ENCODE assay signal across 10 cellular contexts in genomic region chr10:22554481-22555182, GRCh38.
A peak's percentile ranks its signal among the peaks of the same experiment; 100 is the strongest.
DNase-seq lines count a peak whose midpoint lies in the region; ATAC-seq, FAIRE-seq and TF ChIP-seq lines count a peak whose summit lies in the region.
"Had no signal": no experiment of that assay in that cellular context is flagged by ENCODE, and none has a peak within 500 bp of the region (broad histone marks: within the 10 kb centered on the region; RNA-seq: fewer than 3 reads in every experiment).

No MANE protein-coding gene starts in this region.

- peaks cover 21% of the 10 kb centered on the region for H3K36me3 ChIP-seq in CD8-positive, alpha-beta T cell (ENCODE audit: insufficient read depth, low read length)
- peaks cover 6% of the 10 kb centered on the region for H3K36me3 ChIP-seq in left ventricle myocardium inferior
- peaks cover 18% of the 10 kb centered on the region for H3K36me3 ChIP-seq in CD8-positive, alpha-beta memory T cell (ENCODE audit: insufficient read depth, low read length)

- intact Hi-C loops in CD8-positive, alpha-beta T cell (cut with DNase I, micrococcal nuclease) = loop anchor here (5.0 to 10.0 kb wide), 5 partner anchors 117 to 562 kb away; partner anchors contain the start of gene DNAJC1 (in 1 of the 2)
- intact Hi-C loops in left ventricle myocardium inferior (cut with micrococcal nuclease) = loop anchor here (10.0 kb wide), 1 partner anchor 120 kb away; no protein-coding TSS in a partner anchor

- no peak for TF ChIP-seq CTCF in CD8-positive, alpha-beta T cell (IDR thresholded peaks at IDR 0.05)
- TF ChIP-seq CTCF in left ventricle myocardium inferior (IDR thresholded peaks at IDR 0.05; ENCODE audit: borderline replicate concordance) (no peak), progenitor cell of endocrine pancreas (IDR thresholded peaks at IDR 0.05; ENCODE audit: unreplicated experiment) (no peak), endothelial cell (IDR thresholded peaks at IDR 0.05; ENCODE audit: unreplicated experiment) (no peak), D721Med (IDR thresholded peaks at IDR 0.05; ENCODE audit: insufficient read depth, missing control alignments) (no peak)

- H3K9me3 Mint-ChIP-seq in CD8-positive, alpha-beta T cell = no peaks in the 10 kb centered on the region
- no peaks in the 10 kb centered on the region for H3K9me3 Mint-ChIP-seq in progenitor cell of endocrine pancreas (ENCODE audit: low read depth)
- peaks cover 0 to 1% (median 0%) of the 10 kb centered on the region in 5 donors for H3K9me3 Mint-ChIP-seq in CD8-positive, alpha-beta memory T cell
- no peaks in the 10 kb centered on the region for H3K9me3 Mint-ChIP-seq in endothelial cell (ENCODE audit: unreplicated experiment)
- H3K9me3 Mint-ChIP-seq: memory B cell had no signal

- POLR2A ChIA-PET in CD8-positive, alpha-beta T cell (lab: Charles Lee) = interaction anchor here (0.8 kb wide), 1 partner anchor 17 kb away, joined by 3 read pairs; no protein-coding TSS in a partner anchor
- POLR2A ChIA-PET in CD8-positive, alpha-beta memory T cell (lab: Charles Lee) = no interaction called here

- H3K4me3 Mint-ChIP-seq in CD8-positive, alpha-beta T cell = no peak overlapping the region
- H3K4me3 Mint-ChIP-seq in progenitor cell of endocrine pancreas (ENCODE audit: low read depth) (peak overlapping the region; percentile 51), endothelial cell (ENCODE audit: unreplicated experiment) (no peak overlapping the region)
- H3K4me3 Mint-ChIP-seq in CD8-positive, alpha-beta memory T cell = no peak overlapping the region
- H3K4me3 Mint-ChIP-seq: memory B cell had no signal

- FAIRE-seq in D721Med (lab: Jason Lieb, UNC) = no peak

- H3K27me3 Mint-ChIP-seq in CD8-positive, alpha-beta T cell (ENCODE audit: low read depth) = no peaks in the 10 kb centered on the region
- H3K27me3 Mint-ChIP-seq in progenitor cell of endocrine pancreas (peaks cover 3% of the 10 kb centered on the region), endothelial cell (ENCODE audit: unreplicated experiment) (no peaks in the 10 kb centered on the region)
- H3K27me3 Mint-ChIP-seq in CD8-positive, alpha-beta memory T cell = no peaks in the 10 kb centered on the region
- H3K27me3 Mint-ChIP-seq: memory B cell had no signal

- no peaks in the 10 kb centered on the region for H3K4me1 ChIP-seq in CD8-positive, alpha-beta T cell (ENCODE audit: insufficient read depth, low read length)
- H3K4me1 ChIP-seq in left ventricle myocardium inferior = peaks cover 26% of the 10 kb centered on the region
- no peaks in the 10 kb centered on the region for H3K4me1 ChIP-seq in CD8-positive, alpha-beta memory T cell (ENCODE audit: insufficient read depth, low read length)

- no peaks in the 10 kb centered on the region for H3K9me3 ChIP-seq in CD8-positive, alpha-beta T cell (ENCODE audit: low read length)
- H3K9me3 ChIP-seq in left ventricle myocardium inferior (replicated peaks) = no peaks in the 10 kb centered on the region
- H3K9me3 ChIP-seq in CD8-positive, alpha-beta memory T cell (ENCODE audit: low read length) = no peaks in the 10 kb centered on the region

- H3K36me3 Mint-ChIP-seq in CD8-positive, alpha-beta T cell = peaks cover 77% of the 10 kb centered on the region
- H3K36me3 Mint-ChIP-seq in progenitor cell of endocrine pancreas (ENCODE audit: insufficient read depth) (peaks cover 2% of the 10 kb centered on the region), endothelial cell (ENCODE audit: low read depth, unreplicated experiment) (peaks cover 5% of the 10 kb centered on the region)
- H3K36me3 Mint-ChIP-seq in CD8-positive, alpha-beta memory T cell = peaks cover 5 to 88% (median 11%) of the 10 kb centered on the region in 3 donors

- no peak for ATAC-seq in CD8-positive, alpha-beta T cell

- peak overlapping the region; percentile 45 for H3K27ac Mint-ChIP-seq in CD8-positive, alpha-beta T cell
- H3K27ac Mint-ChIP-seq in progenitor cell of endocrine pancreas (peak overlapping the region; percentile 95), endothelial cell (ENCODE audit: unreplicated experiment) (no peak overlapping the region)
- H3K27ac Mint-ChIP-seq in CD8-positive, alpha-beta memory T cell = peak overlapping the region in 3 of 8 donors; percentile 26 to 48 (median 38)
- H3K27ac Mint-ChIP-seq: memory B cell had no signal

- peaks cover 23% of the 10 kb centered on the region for H3K4me1 Mint-ChIP-seq in CD8-positive, alpha-beta T cell (ENCODE audit: low read depth)
- H3K4me1 Mint-ChIP-seq in progenitor cell of endocrine pancreas (ENCODE audit: low read depth) (peaks cover 16% of the 10 kb centered on the region), endothelial cell (ENCODE audit: unreplicated experiment) (peaks cover 15% of the 10 kb centered on the region)
- H3K4me1 Mint-ChIP-seq in CD8-positive, alpha-beta memory T cell = peaks cover 25 to 35% (median 27%) of the 10 kb centered on the region in 3 donors

- no peak for DNase-seq in CD8-positive, alpha-beta T cell
- peak in 54 of 56 donors; percentile 15 to 85 (median 64) for DNase-seq in amygdala (lab: John Stamatoyannopoulos, UW)
- peak; percentile 77 for DNase-seq in left ventricle myocardium inferior
- peak; percentile 31 for DNase-seq in progenitor cell of endocrine pancreas (ENCODE audit: low spot score, unreplicated experiment)
- DNase-seq in CD8-positive, alpha-beta memory T cell = no peak
- DNase-seq in stimulated activated CD4-positive, alpha-beta T cell treated with anti-CD3 and anti-CD28 coated beads, Interleukin-4, amount 100 ng/mL, for 1 hour = no peak
- DNase-seq in endothelial cell (ENCODE audit: low spot score) = no peak
- no peak for DNase-seq in D721Med (ENCODE audit: insufficient read length, low spot score)
- DNase-seq: NCI-H2171 treated with DMSO at 0.1 percent for 48 hours had no signal

- no peak overlapping the region for H3K27ac ChIP-seq in CD8-positive, alpha-beta T cell (ENCODE audit: low read depth, low read length)
- H3K27ac ChIP-seq in left ventricle myocardium inferior (replicated peaks) = peak overlapping the region; percentile 73
- H3K27ac ChIP-seq in CD8-positive, alpha-beta memory T cell (ENCODE audit: low read depth, low read length) = no peak overlapping the region

- CTCF ChIA-PET in CD8-positive, alpha-beta T cell (lab: Charles Lee) = interaction anchor here (0.7 to 3.6 kb wide), 4 partner anchors 19 to 563 kb away, joined by 3 to 13 read pairs (median 6); no protein-coding TSS in a partner anchor
- CTCF ChIA-PET in CD8-positive, alpha-beta memory T cell (lab: Charles Lee) = interaction anchor here (1.0 to 1.7 kb wide), 5 partner anchors 11 to 564 kb away, joined by 3 to 6 read pairs (median 3); no protein-coding TSS in a partner anchor

- no peaks in the 10 kb centered on the region for H3K27me3 ChIP-seq in CD8-positive, alpha-beta T cell (ENCODE audit: insufficient read depth, low read length)
- H3K27me3 ChIP-seq in left ventricle myocardium inferior (ENCODE audit: low read depth) = no peaks in the 10 kb centered on the region
- no peaks in the 10 kb centered on the region for H3K27me3 ChIP-seq in CD8-positive, alpha-beta memory T cell (ENCODE audit: insufficient read depth, low read length, poor library complexity, severe bottlenecking)

- H3K4me3 ChIP-seq in CD8-positive, alpha-beta T cell (ENCODE audit: low read depth, low read length) = no peak overlapping the region
- peak overlapping the region; percentile 39 for H3K4me3 ChIP-seq in left ventricle myocardium inferior
- no peak overlapping the region for H3K4me3 ChIP-seq in CD8-positive, alpha-beta memory T cell (ENCODE audit: low read length)

Comparison
In these comparisons a context has a peak if more than half of its experiments do, and no peak if none do; other contexts are left out.
1. DNase-seq: peak in amygdala (54 of 56), left ventricle myocardium inferior (single experiment) and progenitor cell of endocrine pancreas (single experiment); none in CD8-positive, alpha-beta T cell (0 of 7), CD8-positive, alpha-beta memory T cell (0 of 5), stimulated activated CD4-positive, alpha-beta T cell treated with anti-CD3 and anti-CD28 coated beads, Interleukin-4, amount 100 ng/mL, for 1 hour (single experiment), endothelial cell (single experiment) and D721Med (single experiment).